Comparison of ENCODE assay signal across 18 cellular contexts in genomic region chrY:6910372-6911271, GRCh38. TPM values are rescaled to one million over a fixed set of nuclear protein-coding genes. Genes with fewer than 3 reads are reported as not detected.
DNase-seq lines count a peak whose midpoint lies in the region; TF ChIP-seq lines count a peak whose summit lies in the region.
"Had no signal": no experiment of that assay in that cellular context is flagged by ENCODE, and none has a peak within 500 bp of the region (broad histone marks: within the 10 kb centered on the region; RNA-seq: fewer than 3 reads in every experiment).

Gene TBL1Y, plus strand, starts transcription at chrY:6910697. Its CDS starts 114,388 bp downstream, at chrY:7025085.

- H3K4me2 ChIP-seq in parathyroid adenoma (ENCODE audit: low read length) = peak within 1 kb of the TSS; percentile 51
- H3K4me2 ChIP-seq: BLaER1 treated with 17β-estradiol and CSF1 and Interleukin-3, amounts not matched to agents 10 nM and 100 nM; SK-N-SH had no signal

- no peak within 1 kb of the TSS for H3K9ac ChIP-seq in parathyroid adenoma
- H3K9ac ChIP-seq: BLaER1 treated with 17β-estradiol and CSF1 and Interleukin-3, amounts not matched to agents 10 nM and 100 nM; SK-N-SH had no signal

- no peak within 1 kb of the TSS for H3K27ac Mint-ChIP-seq in CD14-positive monocyte
- H3K27ac Mint-ChIP-seq in endothelial cell (ENCODE audit: unreplicated experiment) = no peak within 1 kb of the TSS

- H2AFZ ChIP-seq in parathyroid adenoma = no peak within 1 kb of the TSS

- no peak within 1 kb of the TSS for H3K27ac ChIP-seq in parathyroid adenoma
- H3K27ac ChIP-seq: BLaER1 treated with 17β-estradiol and CSF1 and Interleukin-3, amounts not matched to agents 10 nM and 100 nM; cardiac muscle cell had no signal

- H3K79me2 ChIP-seq in parathyroid adenoma = no peaks in the 10 kb centered on the region

- H3K27me3 ChIP-seq in parathyroid adenoma (ENCODE audit: control insufficient read depth, insufficient read depth, low read length) = no peaks in the 10 kb centered on the region
- H3K27me3 ChIP-seq: BLaER1 treated with 17β-estradiol and CSF1 and Interleukin-3, amounts not matched to agents 10 nM and 100 nM; cardiac muscle cell had no signal

- DNase-seq in CD14-positive monocyte (ENCODE audit: low spot score) (no peak), RPMI8226 (peak; percentile 55), endothelial cell (ENCODE audit: low spot score) (peak; percentile 38), T-helper 9 cell (no peak), activated gamma-delta T cell treated with Interleukin-2 at 50 U/mL for 16 hours (no peak), NOMO-1 treated with DMSO at 0.1 percent for 48 hours (lab: John Stamatoyannopoulos, UW; ENCODE audit: unreplicated experiment) (no peak), HuH-7.5 (ENCODE audit: low spot score) (no peak)
- DNase-seq: activated CD4-positive, alpha-beta T cell treated with anti-CD3 and anti-CD28 coated beads for 4 hours; activated effector memory CD4-positive, alpha-beta T cell treated with Interleukin-2 at 50 U/mL for 16 hours; esophagus squamous epithelium; NCI-H187; NCI-H774; SK-N-SH had no signal

- H3K4me1 ChIP-seq in parathyroid adenoma = no peaks in the 10 kb centered on the region
- H3K4me1 ChIP-seq: BLaER1 treated with 17β-estradiol and CSF1 and Interleukin-3, amounts not matched to agents 10 nM and 100 nM had no signal

- no peaks in the 10 kb centered on the region for H3K36me3 ChIP-seq in parathyroid adenoma (ENCODE audit: control insufficient read depth, insufficient read depth, low read length)
- H3K36me3 ChIP-seq: BLaER1 treated with 17β-estradiol and CSF1 and Interleukin-3, amounts not matched to agents 10 nM and 100 nM; cardiac muscle cell; esophagus squamous epithelium had no signal

- H3K9me3 ChIP-seq in parathyroid adenoma (ENCODE audit: control insufficient read depth, low read length) = no peaks in the 10 kb centered on the region
- H3K9me3 ChIP-seq: BLaER1 treated with 17β-estradiol and CSF1 and Interleukin-3, amounts not matched to agents 10 nM and 100 nM; esophagus squamous epithelium; SK-N-SH had no signal

- H3K36me3 Mint-ChIP-seq in CD14-positive monocyte = no peaks in the 10 kb centered on the region
- no peaks in the 10 kb centered on the region for H3K36me3 Mint-ChIP-seq in endothelial cell (ENCODE audit: low read depth, unreplicated experiment)

- intact Hi-C loops in CD14-positive monocyte (cut with micrococcal nuclease) = no loop called here

- H3K4me1 Mint-ChIP-seq in CD14-positive monocyte (no peaks in the 10 kb centered on the region), endothelial cell (ENCODE audit: unreplicated experiment) (peaks cover 3% of the 10 kb centered on the region)

- peak within 1 kb of the TSS; percentile 36 for H3K4me3 ChIP-seq in parathyroid adenoma (ENCODE audit: low read depth, low read length)
- H3K4me3 ChIP-seq: BLaER1 treated with 17β-estradiol and CSF1 and Interleukin-3, amounts not matched to agents 10 nM and 100 nM; cardiac muscle cell had no signal

- H3K4me3 Mint-ChIP-seq in CD14-positive monocyte (peak within 1 kb of the TSS; percentile 45 to 67), endothelial cell (ENCODE audit: unreplicated experiment) (peak within 1 kb of the TSS; percentile 85)

- peaks cover 0 to 9% (median 0%) of the 10 kb centered on the region in 7 donors for H3K9me3 Mint-ChIP-seq in CD14-positive monocyte
- H3K9me3 Mint-ChIP-seq in endothelial cell (ENCODE audit: unreplicated experiment) = no peaks in the 10 kb centered on the region

- TF ChIP-seq CTCF in CD14-positive monocyte (IDR thresholded peaks at IDR 0.05) = no peak
- no peak for TF ChIP-seq CTCF in endothelial cell (IDR thresholded peaks at IDR 0.05; ENCODE audit: unreplicated experiment)
- no peak for TF ChIP-seq CTCF in parathyroid adenoma (IDR thresholded peaks at IDR 0.05)

- H3K27me3 Mint-ChIP-seq in CD14-positive monocyte (ENCODE audit: low read depth in 3 of 3) (peaks cover 0 to 52% (median 39%) of the 10 kb centered on the region in 3 donors), endothelial cell (ENCODE audit: unreplicated experiment) (peaks cover 2% of the 10 kb centered on the region)

RNA-seq across cellular contexts. Expression of gene TBL1Y, which starts in this region (rescaled TPM):
- not detected for polyA plus RNA-seq in CD14-positive monocyte
- total RNA-seq in endothelial cell (ENCODE audit: unreplicated experiment) = 0.97 TPM
- total RNA-seq: cardiac muscle cell, Daoy, posterior vena cava had no signal
- polyA plus RNA-seq: cardiac muscle cell, SK-N-SH had no signal

Comparison
In these comparisons a context has a peak if more than half of its experiments do, and no peak if none do; other contexts are left out.
1. DNase-seq: peak in RPMI8226 (single experiment) and endothelial cell (single experiment); none in CD14-positive monocyte (single experiment), T-helper 9 cell (single experiment), activated gamma-delta T cell treated with Interleukin-2 at 50 U/mL for 16 hours (single experiment), NOMO-1 treated with DMSO at 0.1 percent for 48 hours (single experiment) and HuH-7.5 (single experiment).